Comparison of ENCODE assay signal across 15 cellular contexts in genomic region chr2:230594286-230594840, GRCh38.
"Had no signal": no experiment of that assay in that cellular context is flagged by ENCODE, and none has a peak within 500 bp of the region (broad histone marks: within the 10 kb centered on the region; RNA-seq: fewer than 3 reads in every experiment).

No MANE protein-coding gene starts in this region.

- H3K4me3 ChIP-seq: adrenal gland, dorsolateral prefrontal cortex, lower lobe of right lung, tibial nerve, uterus had no signal

- H3K9me3 ChIP-seq: adrenal gland, lower lobe of right lung, neutrophil, tibial nerve, uterus had no signal

- H3K27ac Mint-ChIP-seq: activated T-helper 1 cell treated with anti-CD3 and anti-CD28 coated beads, Interleukin-12 subunit alpha, Interleukin-12 subunit beta, Interleukin-2, Interleukin-4 antibody, amounts not matched to agents 30 ng/mL and 10 ng/mL and 1 ng/mL, durations not matched to agents 14 hours and 24 hours and 36 hours had no signal

- H3K27me3 ChIP-seq: adrenal gland, dorsolateral prefrontal cortex, neutrophil, tibial nerve, uterus had no signal

- H3K4me3 Mint-ChIP-seq: activated T-helper 1 cell treated with anti-CD3 and anti-CD28 coated beads, Interleukin-12 subunit alpha, Interleukin-12 subunit beta, Interleukin-2, Interleukin-4 antibody, amounts not matched to agents 30 ng/mL and 10 ng/mL and 1 ng/mL, durations not matched to agents 14 hours and 24 hours and 36 hours had no signal

- H3K36me3 ChIP-seq: adrenal gland, lower lobe of right lung, neutrophil, tibial nerve, uterus had no signal

- DNase-seq: activated CD8-positive, alpha-beta memory T cell treated with anti-CD3 and anti-CD28 coated beads, Interleukin-2, amount 50 U/mL, for 48 hours; activated naive CD4-positive, alpha-beta T cell treated with Interleukin-2 at 50 U/mL for 16 hours; adrenal gland; dorsolateral prefrontal cortex; left cardiac atrium; lower lobe of right lung; midbrain; retina; stimulated activated naive CD4-positive, alpha-beta T cell treated with Interleukin-2 at 50 U/mL for 16 hours; substantia nigra; T1000; uterus had no signal

- ATAC-seq: left cardiac atrium had no signal

- H3K4me1 ChIP-seq: adrenal gland, lower lobe of right lung, tibial nerve, uterus had no signal

- H3K27ac ChIP-seq: adrenal gland, dorsolateral prefrontal cortex, lower lobe of right lung, neutrophil, tibial nerve, uterus had no signal
